Comparison of ENCODE assay signal across 8 cellular contexts in genomic region chr3:12719541-12719940, GRCh38. TPM values are rescaled to one million over a fixed set of nuclear protein-coding genes. Genes with fewer than 3 reads are reported as not detected.
A peak's percentile ranks its signal among the peaks of the same experiment; 100 is the strongest.
DNase-seq lines count a peak whose midpoint lies in the region; ATAC-seq and TF ChIP-seq lines count a peak whose summit lies in the region.

No MANE protein-coding gene starts in this region.

- peaks cover 4% of the 10 kb centered on the region for H3K4me1 ChIP-seq in CD8-positive, alpha-beta T cell (ENCODE audit: insufficient read depth, low read length)
- H3K4me1 ChIP-seq in PC-3 (ENCODE audit: insufficient read depth, low read length) (no peaks in the 10 kb centered on the region; the same call in 1 of the 2 replicates), fibroblast of lung (ENCODE audit: control insufficient read depth, extremely low read depth, insufficient read depth, low read length) (no peaks in the 10 kb centered on the region)

- no TSS peak for BruUV-seq in PC-3 (replicated peaks; lab: Mats Ljungman, UMichigan)

- intact Hi-C loops in CD8-positive, alpha-beta T cell (cut with DNase I, micrococcal nuclease): loop anchor here in 1 of 2 experiments (5.0 kb wide), 1 partner anchor 117 kb away; no protein-coding TSS in a partner anchor
- intact Hi-C loops in PC-3 (cut with micrococcal nuclease): no loop called here

- H3K4me3 Mint-ChIP-seq in CD8-positive, alpha-beta T cell: peak overlapping the region; percentile 69

- in situ Hi-C loops in GM13977 (cut with MboI; ENCODE audit: low pct_unique_long_range_greater_than_20kb, low sequenced_read_pairs, unreplicated experiment): no loop called here

- H3K36me3 Mint-ChIP-seq in CD8-positive, alpha-beta T cell: no peaks in the 10 kb centered on the region

- CTCF ChIA-PET in CD8-positive, alpha-beta T cell (lab: Charles Lee): interaction anchor here (0.6 to 4.1 kb wide), 14 partner anchors 8 to 584 kb away, joined by 3 to 29 read pairs (median 3); partner anchors contain the start of gene TSEN2
- CTCF ChIA-PET in PC-3 (lab: Charles Lee): interaction anchor here (0.5 to 1.9 kb wide), 2 partner anchors 13 to 102 kb away, joined by 6 to 7 read pairs; no protein-coding TSS in a partner anchor

- H2AFZ ChIP-seq in PC-3 (ENCODE audit: low read length): peak overlapping the region; percentile 67
- H2AFZ ChIP-seq in fibroblast of lung (ENCODE audit: low read length): peak overlapping the region; percentile 68

- H3K79me2 ChIP-seq in PC-3 (ENCODE audit: low read length): no peaks in the 10 kb centered on the region
- no peaks in the 10 kb centered on the region for H3K79me2 ChIP-seq in fibroblast of lung (ENCODE audit: control insufficient read depth, insufficient read depth, low read length)

- no peak for ATAC-seq in CD8-positive, alpha-beta T cell
- peak; percentile 21 for ATAC-seq in PC-3
- ATAC-seq in HG02763 (IDR thresholded peaks at IDR 0.05; ENCODE audit: unreplicated experiment): no peak
- ATAC-seq in GM21786 (IDR thresholded peaks at IDR 0.05; ENCODE audit: unreplicated experiment): no peak

- no peaks in the 10 kb centered on the region for H3K36me3 ChIP-seq in CD8-positive, alpha-beta T cell (ENCODE audit: insufficient read depth, low read length)
- no peaks in the 10 kb centered on the region for H3K36me3 ChIP-seq in PC-3 (ENCODE audit: low read depth, low read length)
- no peaks in the 10 kb centered on the region for H3K36me3 ChIP-seq in fibroblast of lung (ENCODE audit: control insufficient read depth, insufficient read depth, low read length)

- H3K9ac ChIP-seq in PC-3 (ENCODE audit: low read length) (no peak overlapping the region), fibroblast of lung (ENCODE audit: insufficient read depth, low read length) (no peak overlapping the region)

- no peaks in the 10 kb centered on the region for H4K20me1 ChIP-seq in PC-3 (ENCODE audit: low read length)
- no peaks in the 10 kb centered on the region for H4K20me1 ChIP-seq in fibroblast of lung (ENCODE audit: control insufficient read depth, extremely low read depth, insufficient read depth, low read length)

- DNase-seq in CD8-positive, alpha-beta T cell: no peak
- no peak for DNase-seq in PC-3
- DNase-seq in fibroblast of lung (ENCODE audit: low read depth in 2 of 2): no peak
- DNase-seq in retinal pigment epithelial cell (ENCODE audit: low read depth): no peak
- DNase-seq in GM13977 (ENCODE audit: low spot score): no peak
- DNase-seq in NCI-H82 (lab: John Stamatoyannopoulos, UW): no peak

- H3K4me2 ChIP-seq in PC-3 (ENCODE audit: low read length): peak overlapping the region; percentile 78
- peak overlapping the region; percentile 81 for H3K4me2 ChIP-seq in fibroblast of lung (ENCODE audit: extremely low read depth, insufficient read depth, low read length)

- H3K27ac ChIP-seq in CD8-positive, alpha-beta T cell (ENCODE audit: low read depth, low read length): no peak overlapping the region
- H3K27ac ChIP-seq in PC-3 (ENCODE audit: low read length) (no peak overlapping the region), fibroblast of lung (ENCODE audit: insufficient read depth, low read length) (no peak overlapping the region)

- POLR2A ChIA-PET in CD8-positive, alpha-beta T cell (lab: Charles Lee): interaction anchor here (1.3 kb wide), 1 partner anchor 14 kb away, joined by 3 read pairs; no protein-coding TSS in a partner anchor
- POLR2A ChIA-PET in PC-3 (lab: Charles Lee; ENCODE audit: unreplicated experiment): interaction anchor here (0.6 kb wide), 1 partner anchor 168 kb away, joined by 3 read pairs; no protein-coding TSS in a partner anchor

- no peaks in the 10 kb centered on the region for H3K9me3 ChIP-seq in CD8-positive, alpha-beta T cell (ENCODE audit: low read length)
- H3K9me3 ChIP-seq in PC-3 (ENCODE audit: low read length) (no peaks in the 10 kb centered on the region), fibroblast of lung (ENCODE audit: control insufficient read depth, insufficient read depth, low read depth, low read length) (no peaks in the 10 kb centered on the region)

- no peaks in the 10 kb centered on the region for H3K27me3 ChIP-seq in CD8-positive, alpha-beta T cell (ENCODE audit: insufficient read depth, low read length)
- H3K27me3 ChIP-seq in PC-3 (ENCODE audit: low read length) (no peaks in the 10 kb centered on the region), fibroblast of lung (ENCODE audit: control insufficient read depth, insufficient read depth, low read length) (no peaks in the 10 kb centered on the region)

- no peak overlapping the region for H3K4me3 ChIP-seq in CD8-positive, alpha-beta T cell (ENCODE audit: low read depth, low read length)
- peak overlapping the region; percentile 55 for H3K4me3 ChIP-seq in PC-3 (ENCODE audit: low read length)
- H3K4me3 ChIP-seq in fibroblast of lung (replicated peaks in 1 of 4; ENCODE audit: control extremely low read depth in 1 of 4, insufficient read depth in 1 of 4, low read depth in 3 of 4, low read length in 4 of 4): peak overlapping the region in 3 of 4 experiments; percentile 4 to 57 (median 52)
- H3K4me3 ChIP-seq in retinal pigment epithelial cell (ENCODE audit: low read length): peak overlapping the region; percentile 29

- H3K27me3 Mint-ChIP-seq in CD8-positive, alpha-beta T cell (ENCODE audit: low read depth): no peaks in the 10 kb centered on the region

- no peak overlapping the region for H3K27ac Mint-ChIP-seq in CD8-positive, alpha-beta T cell

- TF ChIP-seq CTCF in CD8-positive, alpha-beta T cell (IDR thresholded peaks at IDR 0.05): no peak
- TF ChIP-seq CTCF in PC-3 (conservative IDR thresholded peaks at IDR 0.05; ENCODE audit: low read depth, low read length) (no peak), fibroblast of lung (conservative IDR thresholded peaks at IDR 0.05 in 1 of 2, IDR thresholded peaks at IDR 0.05 in 1 of 2; ENCODE audit: low read depth in 1 of 2, low read length in 2 of 2) (no peak), retinal pigment epithelial cell (conservative IDR thresholded peaks at IDR 0.05; ENCODE audit: low read depth, low read length) (no peak), GM13977 (IDR thresholded peaks at IDR 0.05; ENCODE audit: extremely low read depth, insufficient read depth, missing control alignments) (no peak)

- H3F3A ChIP-seq in PC-3 (ENCODE audit: low read length, unreplicated experiment): no peaks in the 10 kb centered on the region

- no peaks in the 10 kb centered on the region for H3K9me2 ChIP-seq in PC-3 (replicated peaks; ENCODE audit: low read length)

- peaks cover 10% of the 10 kb centered on the region for H3K4me1 Mint-ChIP-seq in CD8-positive, alpha-beta T cell (ENCODE audit: low read depth)

- H3K9me3 Mint-ChIP-seq in CD8-positive, alpha-beta T cell: no peaks in the 10 kb centered on the region

RNA-seq across cellular contexts. Expression of gene TMEM40, which starts 39.5 kb away (rescaled TPM):
- not detected for total RNA-seq in CD8-positive, alpha-beta T cell
- total RNA-seq in PC-3 (2014; rRNA removed): 7.5 and 10.4 TPM in 2 replicates
- total RNA-seq in fibroblast of lung: under 0.01 TPM in 1 of 2 replicates, not detected in the other
- polyA plus RNA-seq in fibroblast of lung: 0.33 TPM in 1 of 2 replicates, not detected in the other
- polyA plus RNA-seq in fibroblast of lung (2012): not detected in 2 replicates
- polyA minus RNA-seq in fibroblast of lung (ENCODE audit: low replicate concordance): not detected in 2 replicates

RNA-seq across cellular contexts. Expression of gene RAF1, which starts 55.6 kb away (rescaled TPM):
- 100 to 1,000 TPM; 156 to 159 TPM for total RNA-seq in CD8-positive, alpha-beta T cell
- 113 and 130 TPM in 2 replicates for total RNA-seq in PC-3 (2014; rRNA removed)
- 135 and 258 TPM in 2 replicates for total RNA-seq in fibroblast of lung
- polyA plus RNA-seq in fibroblast of lung: 133 and 134 TPM in 2 replicates
- polyA plus RNA-seq in fibroblast of lung (2012): 76.2 and 79.1 TPM in 2 replicates
- 149 and 212 TPM in 2 replicates for polyA minus RNA-seq in fibroblast of lung (ENCODE audit: low replicate concordance)
